Comparison of ENCODE assay signal across 14 cellular contexts in genomic region chr9:113626735-113627495, GRCh38.
DNase-seq lines count a peak whose midpoint lies in the region; ATAC-seq and TF ChIP-seq lines count a peak whose summit lies in the region.
"Had no signal": no experiment of that assay in that cellular context is flagged by ENCODE, and none has a peak within 500 bp of the region (broad histone marks: within the 10 kb centered on the region; RNA-seq: fewer than 3 reads in every experiment).

No MANE protein-coding gene starts in this region.

- H3K4me1 ChIP-seq in heart left ventricle (peaks cover 0 to 52% (median 32%) of the 10 kb centered on the region in 12 donors), neuronal stem cell (ENCODE audit: control insufficient read depth in 2 of 2, insufficient read depth in 1 of 2, low read depth in 1 of 2, low read length in 2 of 2) (peaks cover 8 to 15% of the 10 kb centered on the region in 2 donors), esophagus squamous epithelium (peaks cover 0 to 51% (median 0%) of the 10 kb centered on the region in 3 donors)

- no peak overlapping the region for H2BK12ac ChIP-seq in neuronal stem cell (ENCODE audit: low read length)

- peak; percentile 39 for DNase-seq in activated CD8-positive, alpha-beta memory T cell treated with anti-CD3 and anti-CD28 coated beads, Interleukin-2, amount 50 U/mL, for 48 hours
- no peak for DNase-seq in activated CD8-positive, alpha-beta memory T cell treated with anti-CD3 and anti-CD28 coated beads, Interleukin-2, amount 50 U/mL, for 4 hours
- DNase-seq in heart left ventricle: peak; percentile 54 to 69 (median 68)
- no peak for DNase-seq in neuronal stem cell (ENCODE audit: low spot score)
- DNase-seq in type B pancreatic cell (ENCODE audit: extremely low spot score, unreplicated experiment): no peak
- DNase-seq in activated CD8-positive, alpha-beta T cell treated with anti-CD3 and anti-CD28 coated beads for 36 hours: no peak
- no peak for DNase-seq in esophagus squamous epithelium (lab: John Stamatoyannopoulos, UW)
- DNase-seq: CD8-positive, alpha-beta T cell; dermis blood vessel endothelial cell; NCI-H1417 treated with DMSO at 0.1 percent for 48 hours; OCI-M1; retina; stimulated activated naive CD4-positive, alpha-beta T cell had no signal

- H3K27ac Mint-ChIP-seq in type B pancreatic cell: peak overlapping the region; percentile 32
- no peak overlapping the region for H3K27ac Mint-ChIP-seq in activated CD8-positive, alpha-beta T cell treated with anti-CD3 and anti-CD28 coated beads for 36 hours
- H3K27ac Mint-ChIP-seq: CD8-positive, alpha-beta T cell had no signal

- H3K27me3 ChIP-seq in heart left ventricle (no peaks in the 10 kb centered on the region), neuronal stem cell (ENCODE audit: control insufficient read depth in 3 of 3, insufficient read depth in 3 of 3, low read depth in 1 of 3, low read length in 3 of 3) (no peaks in the 10 kb centered on the region), esophagus squamous epithelium (peaks cover 0 to 11% (median 0%) of the 10 kb centered on the region in 4 donors)

- no peak overlapping the region for H3K4me3 Mint-ChIP-seq in type B pancreatic cell
- H3K4me3 Mint-ChIP-seq in activated CD8-positive, alpha-beta T cell treated with anti-CD3 and anti-CD28 coated beads for 36 hours: no peak overlapping the region
- H3K4me3 Mint-ChIP-seq: CD8-positive, alpha-beta T cell had no signal

- H2AK5ac ChIP-seq in neuronal stem cell (ENCODE audit: low read depth, low read length): no peak overlapping the region

- no peak overlapping the region for H3K9ac ChIP-seq in neuronal stem cell (ENCODE audit: low read depth, low read length, poor library complexity)

- H3K4me1 Mint-ChIP-seq in type B pancreatic cell (ENCODE audit: unreplicated experiment): peaks cover 41% of the 10 kb centered on the region
- peaks cover 20% of the 10 kb centered on the region for H3K4me1 Mint-ChIP-seq in activated CD8-positive, alpha-beta T cell treated with anti-CD3 and anti-CD28 coated beads for 36 hours (ENCODE audit: low read depth)

- H3K14ac ChIP-seq in neuronal stem cell (ENCODE audit: low read length): no peak overlapping the region

- no peak overlapping the region for H4K8ac ChIP-seq in neuronal stem cell (ENCODE audit: low read depth, low read length)

- POLR2A ChIA-PET in activated CD8-positive, alpha-beta T cell treated with anti-CD3 and anti-CD28 coated beads for 36 hours (lab: Charles Lee): interaction anchor here (0.7 kb wide), 1 partner anchor 10 kb away, joined by 3 read pairs; no protein-coding TSS in a partner anchor

- H3K36me3 Mint-ChIP-seq in type B pancreatic cell: no peaks in the 10 kb centered on the region
- no peaks in the 10 kb centered on the region for H3K36me3 Mint-ChIP-seq in activated CD8-positive, alpha-beta T cell treated with anti-CD3 and anti-CD28 coated beads for 36 hours (ENCODE audit: low read depth)
- H3K36me3 Mint-ChIP-seq: CD8-positive, alpha-beta T cell had no signal

- ATAC-seq in heart left ventricle: peak; percentile 38 to 73 (median 61)
- ATAC-seq in HG02571 (IDR thresholded peaks at IDR 0.05; ENCODE audit: unreplicated experiment): no peak
- ATAC-seq in activated CD8-positive, alpha-beta T cell treated with anti-CD3 and anti-CD28 coated beads for 36 hours: no peak
- ATAC-seq: CD8-positive, alpha-beta T cell had no signal

- CTCF ChIA-PET in activated CD8-positive, alpha-beta T cell treated with anti-CD3 and anti-CD28 coated beads for 36 hours (lab: Charles Lee): interaction anchor here (1.5 to 4.7 kb wide), 5 partner anchors 28 to 181 kb away, joined by 4 to 17 read pairs (median 8); no protein-coding TSS in a partner anchor

- no peak overlapping the region for H3K23ac ChIP-seq in neuronal stem cell (ENCODE audit: low read depth, low read length, poor library complexity)

- H3K4me3 ChIP-seq in heart left ventricle: no peak overlapping the region
- no peak overlapping the region for H3K4me3 ChIP-seq in neuronal stem cell (ENCODE audit: low read length in 2 of 2)
- H3K4me3 ChIP-seq in esophagus squamous epithelium: no peak overlapping the region

- intact Hi-C loops in heart left ventricle (cut with DNase I) (loop anchor here in 2 of 10 donors (2.0 kb wide), 2 partner anchors 14 to 22 kb away; no protein-coding TSS in a partner anchor), esophagus squamous epithelium (cut with DNase I) (no loop called here)
- intact Hi-C loops in activated CD8-positive, alpha-beta T cell treated with anti-CD3 and anti-CD28 coated beads for 36 hours (cut with micrococcal nuclease): no loop called here

- no peak overlapping the region for H3K18ac ChIP-seq in neuronal stem cell (ENCODE audit: low read length)

- peak overlapping the region; percentile 41 for H2AFZ ChIP-seq in neuronal stem cell (ENCODE audit: low read length)

- H3K4ac ChIP-seq in neuronal stem cell (ENCODE audit: low read length): no peak overlapping the region

- no peak overlapping the region for H2BK120ac ChIP-seq in neuronal stem cell (ENCODE audit: low read depth, low read length)

- H3K9me3 Mint-ChIP-seq in type B pancreatic cell: no peaks in the 10 kb centered on the region
- no peaks in the 10 kb centered on the region for H3K9me3 Mint-ChIP-seq in activated CD8-positive, alpha-beta T cell treated with anti-CD3 and anti-CD28 coated beads for 36 hours
- H3K9me3 Mint-ChIP-seq: CD8-positive, alpha-beta T cell had no signal

- peaks cover 4% of the 10 kb centered on the region for H3K27me3 Mint-ChIP-seq in type B pancreatic cell
- H3K27me3 Mint-ChIP-seq in activated CD8-positive, alpha-beta T cell treated with anti-CD3 and anti-CD28 coated beads for 36 hours: no peaks in the 10 kb centered on the region

- H3K27ac ChIP-seq in heart left ventricle (peak overlapping the region in 9 of 12 donors; percentile 18 to 74 (median 65)), neuronal stem cell (replicated peaks; ENCODE audit: low read length) (no peak overlapping the region), esophagus squamous epithelium (peak overlapping the region in 1 of 4 donors; percentile 30)

- TF ChIP-seq POLR2A in heart left ventricle (IDR thresholded peaks at IDR 0.05) (no peak), esophagus squamous epithelium (IDR thresholded peaks at IDR 0.05) (no peak)

- no peak overlapping the region for H4K91ac ChIP-seq in neuronal stem cell (ENCODE audit: low read depth, low read length, poor library complexity)

- H3K9me3 ChIP-seq in heart left ventricle: no peaks in the 10 kb centered on the region
- no peaks in the 10 kb centered on the region for H3K9me3 ChIP-seq in neuronal stem cell (replicated peaks in 1 of 2; ENCODE audit: control insufficient read depth in 2 of 2, insufficient read depth in 1 of 2, low read depth in 1 of 2, low read length in 2 of 2)
- no peaks in the 10 kb centered on the region for H3K9me3 ChIP-seq in esophagus squamous epithelium

- no peak overlapping the region for H3K4me2 ChIP-seq in neuronal stem cell (ENCODE audit: insufficient read depth, low read length, poor library complexity, severe bottlenecking)

- H3K36me3 ChIP-seq in heart left ventricle (no peaks in the 10 kb centered on the region), neuronal stem cell (replicated peaks in 1 of 2; ENCODE audit: control insufficient read depth in 2 of 2, insufficient read depth in 2 of 2, low read length in 2 of 2) (no peaks in the 10 kb centered on the region), esophagus squamous epithelium (no peaks in the 10 kb centered on the region)

- no peak for TF ChIP-seq CTCF in heart left ventricle (IDR thresholded peaks at IDR 0.05)
- TF ChIP-seq CTCF in type B pancreatic cell (conservative IDR thresholded peaks at IDR 0.05): no peak
- no peak for TF ChIP-seq CTCF in activated CD8-positive, alpha-beta T cell treated with anti-CD3 and anti-CD28 coated beads for 36 hours (IDR thresholded peaks at IDR 0.05)
- no peak for TF ChIP-seq CTCF in esophagus squamous epithelium (IDR thresholded peaks at IDR 0.05)

- H2BK15ac ChIP-seq in neuronal stem cell (ENCODE audit: low read length): peak overlapping the region; percentile 9

- WGBS in heart left ventricle, 4 donors: 49 to 59% (median 54%) methylated on average over 8 of the region's 8 CpGs
- WGBS in neuronal stem cell (ENCODE audit: extremely low coverage in 2 of 2, insufficient read length in 2 of 2, insufficient replicate concordance in 1 of 2), 2 donors: no CpG with 5 or more reads among the region's 8 CpGs
- 60 to 77% methylated on average over 3 to 8 of the region's 8 CpGs for WGBS in esophagus squamous epithelium, 2 donors

- no peak overlapping the region for H2BK5ac ChIP-seq in neuronal stem cell (ENCODE audit: low read length)

- H3K79me1 ChIP-seq in neuronal stem cell (ENCODE audit: low read depth, low read length): no peaks in the 10 kb centered on the region

Comparison
In these comparisons a context has a peak if more than half of its experiments do, and no peak if none do; other contexts are left out.
1. DNase-seq: peak in activated CD8-positive, alpha-beta memory T cell treated with anti-CD3 and anti-CD28 coated beads, Interleukin-2, amount 50 U/mL, for 48 hours (single experiment) and heart left ventricle (5 of 5); none in activated CD8-positive, alpha-beta memory T cell treated with anti-CD3 and anti-CD28 coated beads, Interleukin-2, amount 50 U/mL, for 4 hours (single experiment), neuronal stem cell (single experiment), type B pancreatic cell (single experiment), activated CD8-positive, alpha-beta T cell treated with anti-CD3 and anti-CD28 coated beads for 36 hours (single experiment) and esophagus squamous epithelium (single experiment).
2. ATAC-seq: peak in heart left ventricle (4 of 4); none in HG02571 (single experiment) and activated CD8-positive, alpha-beta T cell treated with anti-CD3 and anti-CD28 coated beads for 36 hours (single experiment).